8 cellular contexts compared by ENCODE assay signal in genomic region chr12:120194534-120195395, GRCh38. TPM values are rescaled to one million over a fixed set of nuclear protein-coding genes. Genes with fewer than 3 reads are reported as not detected.
DNase-seq lines count a peak whose midpoint lies in the region; ATAC-seq and TF ChIP-seq lines count a peak whose summit lies in the region.

TSS of gene GCN1 (minus strand) at chr12:120194715. CDS start at chr12:120194697, 18 bp downstream.

- H3K79me2 ChIP-seq in OCI-LY7 (ENCODE audit: insufficient read depth, low read depth, low read length): peaks cover 94% of the 10 kb centered on the region

- peak within 1 kb of the TSS; percentile 86 to 92 (median 89) for H3K4me3 Mint-ChIP-seq in CD8-positive, alpha-beta memory T cell

- H3K9me3 Mint-ChIP-seq in CD8-positive, alpha-beta memory T cell: no peaks in the 10 kb centered on the region

- ATAC-seq in GM19438 (IDR thresholded peaks at IDR 0.05; ENCODE audit: low read depth, unreplicated experiment): peak; percentile 63

- H3K36me3 ChIP-seq in CD8-positive, alpha-beta memory T cell (ENCODE audit: insufficient read depth, low read length): peaks cover 43% of the 10 kb centered on the region
- H3K36me3 ChIP-seq in OCI-LY7 (ENCODE audit: insufficient read depth, low read length) (peaks cover 67% of the 10 kb centered on the region), mucosa of stomach (ENCODE audit: control insufficient read depth, insufficient read depth, low read length) (peaks cover 5% of the 10 kb centered on the region)

- H3K27ac Mint-ChIP-seq in CD8-positive, alpha-beta memory T cell: peak within 1 kb of the TSS; percentile 93 to 99 (median 98)

- DNase-seq in CD8-positive, alpha-beta memory T cell: peak; percentile 82 to 91 (median 85)
- DNase-seq in HPDE6-E6E7 (ENCODE audit: extremely low spot score): peak; percentile 74
- peak; percentile 86 for DNase-seq in OCI-LY7 (ENCODE audit: low spot score)
- DNase-seq in activated T-cell treated with anti-CD3 and anti-CD28 coated beads for 48 hours (ENCODE audit: low read depth): peak; percentile 91
- peak; percentile 87 to 90 for DNase-seq in erythroblast (lab: John Stamatoyannopoulos, UW)
- peak; percentile 92 for DNase-seq in stimulated activated CD8-positive, alpha-beta memory T cell treated with anti-CD3 and anti-CD28 coated beads, Interleukin-4, amount 100 ng/mL, for 48 hours

- peak; percentile 91 for TF ChIP-seq POLR2A in erythroblast (IDR thresholded peaks at IDR 0.05; ENCODE audit: low read length)

- H2AFZ ChIP-seq in OCI-LY7 (ENCODE audit: low read length): no peak within 1 kb of the TSS; the same call in 1 of the 2 replicates

- peak within 1 kb of the TSS; percentile 76 for H3K4me3 ChIP-seq in CD8-positive, alpha-beta memory T cell (ENCODE audit: low read length)
- peak within 1 kb of the TSS; percentile 90 for H3K4me3 ChIP-seq in OCI-LY7 (ENCODE audit: low read depth, low read length, poor library complexity, severe bottlenecking)
- H3K4me3 ChIP-seq in mucosa of stomach (ENCODE audit: low read length): peak within 1 kb of the TSS; percentile 81

- peak within 1 kb of the TSS; percentile 92 for H3K4me2 ChIP-seq in OCI-LY7 (ENCODE audit: low read length)

- no peaks in the 10 kb centered on the region for H3K27me3 ChIP-seq in CD8-positive, alpha-beta memory T cell (ENCODE audit: insufficient read depth, low read length, poor library complexity, severe bottlenecking)
- H3K27me3 ChIP-seq in mucosa of stomach (ENCODE audit: control insufficient read depth, insufficient read depth, low read length): no peaks in the 10 kb centered on the region

- BruUV-seq in OCI-LY7 (replicated peaks; lab: Mats Ljungman, UMichigan): no TSS peak

- H3K36me3 Mint-ChIP-seq in CD8-positive, alpha-beta memory T cell: peaks cover 0 to 70% (median 11%) of the 10 kb centered on the region in 3 donors

- POLR2A ChIA-PET in CD8-positive, alpha-beta memory T cell (lab: Charles Lee): no interaction called here
- POLR2A ChIA-PET in OCI-LY7 (lab: Charles Lee): interaction anchor here (0.6 kb wide), 1 partner anchor 572 kb away, joined by 4 read pairs; no protein-coding TSS in a partner anchor

- no peak for TF ChIP-seq CTCF in OCI-LY7 (conservative IDR thresholded peaks at IDR 0.05; ENCODE audit: low read length)

- H3K9me2 ChIP-seq in OCI-LY7 (ENCODE audit: insufficient read depth, low read length): no peaks in the 10 kb centered on the region

- intact Hi-C loops in OCI-LY7 (cut with micrococcal nuclease; ENCODE audit: unreplicated experiment): loop anchor here (5.0 kb wide), 1 partner anchor 72 kb away; no protein-coding TSS in a partner anchor

- H3K4me1 ChIP-seq in CD8-positive, alpha-beta memory T cell (ENCODE audit: insufficient read depth, low read length): peaks cover 51% of the 10 kb centered on the region
- H3K4me1 ChIP-seq in OCI-LY7 (ENCODE audit: insufficient read depth, low read length, poor library complexity, severe bottlenecking) (peaks cover 81% of the 10 kb centered on the region), mucosa of stomach (ENCODE audit: control insufficient read depth, insufficient read depth, low read length) (peaks cover 28% of the 10 kb centered on the region)

- peaks cover 37 to 59% (median 51%) of the 10 kb centered on the region in 3 donors for H3K4me1 Mint-ChIP-seq in CD8-positive, alpha-beta memory T cell

- peak within 1 kb of the TSS; percentile 77 for H3K9ac ChIP-seq in mucosa of stomach (ENCODE audit: low read length)

- CTCF ChIA-PET in CD8-positive, alpha-beta memory T cell (lab: Charles Lee): interaction anchor here (1.1 kb wide), 1 partner anchor 71 kb away, joined by 3 read pairs; the partner anchor contains the start of gene PXN
- CTCF ChIA-PET in OCI-LY7 (lab: Charles Lee; ENCODE audit: unreplicated experiment): no interaction called here

- no peaks in the 10 kb centered on the region for H3K9me3 ChIP-seq in CD8-positive, alpha-beta memory T cell (ENCODE audit: low read length)
- H3K9me3 ChIP-seq in OCI-LY7 (ENCODE audit: low read length) (no peaks in the 10 kb centered on the region), mucosa of stomach (ENCODE audit: control insufficient read depth, low read length) (no peaks in the 10 kb centered on the region)

- H4K20me1 ChIP-seq in OCI-LY7 (ENCODE audit: insufficient read depth, low read length): peaks cover 21% of the 10 kb centered on the region

- H3K27ac ChIP-seq in CD8-positive, alpha-beta memory T cell (ENCODE audit: low read depth, low read length): peak within 1 kb of the TSS; percentile 93
- H3K27ac ChIP-seq in OCI-LY7 (ENCODE audit: low read depth, low read length, poor library complexity, severe bottlenecking): peak within 1 kb of the TSS; percentile 95

- H3K27me3 Mint-ChIP-seq in CD8-positive, alpha-beta memory T cell: no peaks in the 10 kb centered on the region

RNA-seq across cellular contexts. Expression of gene GCN1, which starts in this region (rescaled TPM):
- total RNA-seq in CD8-positive, alpha-beta memory T cell: 100 to 1,000 TPM; 150 to 157 TPM
- 30.0 TPM for polyA plus RNA-seq in CD8-positive, alpha-beta memory T cell
- 217 and 224 TPM in 2 replicates for total RNA-seq in OCI-LY7 (2014; rRNA removed; shearing (Covaris generic))
- total RNA-seq in OCI-LY7 (2022): 290 and 343 TPM in 2 replicates

Comparison
In these comparisons a context has a peak if more than half of its experiments do, and no peak if none do; other contexts are left out.
1. Peak in every context shown above with its lines: DNase-seq, ATAC-seq, H3K4me3 ChIP-seq and H3K27ac ChIP-seq.